In genomic region chr22:25024895-25025294, GRCh38 we compare ENCODE assay signal across 15 cellular contexts.
"Had no signal": no experiment of that assay in that cellular context is flagged by ENCODE, and none has a peak within 500 bp of the region (broad histone marks: within the 10 kb centered on the region; RNA-seq: fewer than 3 reads in every experiment).

No MANE protein-coding gene starts in this region.

- H3K9me3 ChIP-seq: heart left ventricle, neutrophil, thoracic aorta had no signal

- H3K27ac Mint-ChIP-seq: naive B cell; stimulated activated naive CD8-positive, alpha-beta T cell treated with anti-CD3 and anti-CD28 coated beads, Interleukin-15, Interleukin-2, amounts not matched to agents 100 ng/mL and 50 ng/mL, for 24 hours had no signal

- H3K27me3 ChIP-seq: heart left ventricle, neutrophil had no signal

- H3K4me1 Mint-ChIP-seq: naive B cell had no signal

- H3K4me3 ChIP-seq: heart left ventricle, thoracic aorta had no signal

- H3K4me3 Mint-ChIP-seq: mesothelial cell of epicardium; naive B cell; stimulated activated naive CD8-positive, alpha-beta T cell treated with anti-CD3 and anti-CD28 coated beads, Interleukin-15, Interleukin-2, amounts not matched to agents 100 ng/mL and 50 ng/mL, for 24 hours; T-helper 1 cell treated with Interleukin-12 subunit alpha and Interleukin-12 subunit beta and Interleukin-4 antibody, amounts not matched to agents 30 μg/mL and 1 μg/mL, for 36 hours; WTC11 had no signal

- H3K36me3 Mint-ChIP-seq: mesothelial cell of epicardium, naive B cell, WTC11 had no signal

- FAIRE-seq: colon had no signal

- DNase-seq: activated CD4-positive, alpha-beta T cell treated with anti-CD3 and anti-CD28 coated beads for 48 hours; activated naive CD4-positive, alpha-beta T cell treated with anti-CD3 and anti-CD28 coated beads, Interleukin-2, amount 50 U/mL, for 16 hours; activated T-cell treated with anti-CD3 and anti-CD28 coated beads, Interleukin-2, amount 50 U/mL, for 1 hour; foreskin melanocyte; naive B cell; SHP77; stimulated activated CD4-positive, alpha-beta T cell treated with anti-CD3 and anti-CD28 coated beads, Interleukin-2, amount 100 ng/mL, for 24 hours had no signal

- H3K36me3 ChIP-seq: heart left ventricle, neutrophil, thoracic aorta had no signal

- H3K9me3 Mint-ChIP-seq: mesothelial cell of epicardium; naive B cell; stimulated activated naive CD8-positive, alpha-beta T cell treated with anti-CD3 and anti-CD28 coated beads, Interleukin-15, Interleukin-2, amounts not matched to agents 100 ng/mL and 50 ng/mL, for 24 hours; T-helper 1 cell treated with Interleukin-12 subunit alpha and Interleukin-12 subunit beta and Interleukin-4 antibody, amounts not matched to agents 30 μg/mL and 1 μg/mL, for 36 hours; WTC11 had no signal

- H3K27ac ChIP-seq: neutrophil had no signal
